ENCODE assay signal across 8 cellular contexts in genomic region chr5:159208508-159209437, GRCh38. TPM values are rescaled to one million over a fixed set of nuclear protein-coding genes. Genes with fewer than 3 reads are reported as not detected.
A peak's percentile ranks its signal among the peaks of the same experiment; 100 is the strongest.
DNase-seq lines count a peak whose midpoint lies in the region; ATAC-seq and TF ChIP-seq lines count a peak whose summit lies in the region.

No MANE protein-coding gene starts in this region.

- H3K9me3 ChIP-seq in right atrium auricular region = no peaks in the 10 kb centered on the region

- no peaks in the 10 kb centered on the region for H3K9me3 Mint-ChIP-seq in progenitor cell of endocrine pancreas (ENCODE audit: low read depth)

- H3K27ac ChIP-seq in angular gyrus (ENCODE audit: low read depth, low read length) (peak overlapping the region; percentile 91), right atrium auricular region (peak overlapping the region; percentile 93 to 99)

- H3K27me3 Mint-ChIP-seq in progenitor cell of endocrine pancreas = no peaks in the 10 kb centered on the region

- H3K4me3 Mint-ChIP-seq in progenitor cell of endocrine pancreas (ENCODE audit: low read depth) = peak overlapping the region; percentile 93

- H3K4me1 Mint-ChIP-seq in progenitor cell of endocrine pancreas (ENCODE audit: low read depth) = peaks cover 24% of the 10 kb centered on the region

- TF ChIP-seq CTCF in right atrium auricular region (IDR thresholded peaks at IDR 0.05) (no peak), progenitor cell of endocrine pancreas (IDR thresholded peaks at IDR 0.05; ENCODE audit: unreplicated experiment) (no peak)

- H3K36me3 Mint-ChIP-seq in progenitor cell of endocrine pancreas (ENCODE audit: insufficient read depth) = no peaks in the 10 kb centered on the region

- H3K27me3 ChIP-seq in right atrium auricular region = no peaks in the 10 kb centered on the region

- peak overlapping the region; percentile 95 for H3K27ac Mint-ChIP-seq in progenitor cell of endocrine pancreas

- DNase-seq in NOMO-1 treated with DMSO at 0.1 percent for 48 hours (lab: John Stamatoyannopoulos, UW; ENCODE audit: unreplicated experiment) (peak; percentile 8), NOMO-1 treated with dmso at 0.1 percent for 144 hours (lab: John Stamatoyannopoulos, UW; ENCODE audit: unreplicated experiment) (no peak), OCI-M1 (lab: John Stamatoyannopoulos, UW) (peak; percentile 66), right atrium auricular region (ENCODE audit: low spot score) (no peak), progenitor cell of endocrine pancreas (ENCODE audit: low spot score, unreplicated experiment) (peak; percentile 15), GOT3 (lab: John Stamatoyannopoulos, UW) (no peak)

- no peaks in the 10 kb centered on the region for H3K36me3 ChIP-seq in right atrium auricular region

- H3K4me3 ChIP-seq in right atrium auricular region = peak overlapping the region; percentile 76 to 99

- ATAC-seq in HG02763 (IDR thresholded peaks at IDR 0.05; ENCODE audit: unreplicated experiment) = peak; percentile 2

- peaks cover 0 to 28% of the 10 kb centered on the region in 2 donors for H3K4me1 ChIP-seq in right atrium auricular region

RNA-seq across cellular contexts. Expression of gene RNF145, which starts 0.6 kb away (rescaled TPM):
- total RNA-seq in right atrium auricular region = 10 to 100 TPM; 18.1 to 29.9 TPM
- total RNA-seq in progenitor cell of endocrine pancreas = 56.6 and 62.7 TPM in 2 replicates

RNA-seq across cellular contexts. Expression of gene UBLCP1, which starts 54.3 kb away (rescaled TPM):
- 10 to 100 TPM; 13.2 to 14.1 TPM for total RNA-seq in right atrium auricular region
- 29.5 and 29.7 TPM in 2 replicates for total RNA-seq in progenitor cell of endocrine pancreas

Comparison
In these comparisons a context has a peak if more than half of its experiments do, and no peak if none do; other contexts are left out.
1. DNase-seq: peak in NOMO-1 treated with DMSO at 0.1 percent for 48 hours (single experiment), OCI-M1 (single experiment) and progenitor cell of endocrine pancreas (single experiment); none in NOMO-1 treated with dmso at 0.1 percent for 144 hours (single experiment), right atrium auricular region (single experiment) and GOT3 (single experiment).